Comparison of ENCODE assay signal across 9 cellular contexts in the genomic region with DNA sequence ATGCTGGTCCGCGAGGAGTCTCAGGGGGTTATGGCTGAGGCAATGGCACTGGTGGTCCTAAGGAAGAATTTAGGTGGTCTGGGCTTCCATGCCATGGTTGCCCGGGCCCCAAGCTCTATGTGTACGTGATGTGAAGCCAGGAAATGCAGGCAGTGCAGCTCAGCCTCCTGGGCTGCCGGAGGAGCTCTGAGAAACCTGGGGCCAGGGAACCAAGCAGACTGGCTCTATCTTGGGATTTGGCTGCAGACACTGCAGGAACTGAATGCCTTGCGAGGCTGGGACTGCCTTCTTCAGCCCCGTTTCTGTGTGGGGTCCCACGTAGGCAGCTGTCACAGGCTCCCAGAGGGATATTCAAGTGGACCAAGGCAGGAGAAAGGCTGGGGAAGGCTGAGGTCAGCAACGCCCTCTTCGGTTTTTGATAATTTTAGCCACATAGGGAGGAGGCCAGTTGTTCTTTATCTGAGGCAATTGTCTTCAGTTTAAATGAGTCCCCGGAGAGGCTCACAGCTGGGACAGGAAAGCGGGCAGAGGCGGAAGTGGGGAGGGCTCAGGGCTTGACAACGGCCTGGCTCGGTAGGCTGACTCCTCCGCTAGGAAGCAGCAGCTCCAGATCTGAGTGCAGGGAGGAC.
DNase-seq lines count a peak whose midpoint lies in the region; ATAC-seq and TF ChIP-seq lines count a peak whose summit lies in the region.
"Had no signal": no experiment of that assay in that cellular context is flagged by ENCODE, and none has a peak within 500 bp of the region (broad histone marks: within the 10 kb centered on the region; RNA-seq: fewer than 3 reads in every experiment).

No MANE protein-coding gene starts in this region.

- H3K4me3 Mint-ChIP-seq in activated CD8-positive, alpha-beta memory T cell treated with anti-CD3 and anti-CD28 coated beads, Interleukin-2, amount 10 ng/mL, durations not matched to agents 7 days and 5 days, result no peak overlapping the region
- no peak overlapping the region for H3K4me3 Mint-ChIP-seq in HFFc6

- peak overlapping the region in 3 of 4 donors; percentile 38 to 73 (median 46) for H3K27ac ChIP-seq in esophagus squamous epithelium
- H3K27ac ChIP-seq: SK-N-MC had no signal

- H3K9me3 Mint-ChIP-seq in activated CD8-positive, alpha-beta memory T cell treated with anti-CD3 and anti-CD28 coated beads, Interleukin-2, amount 10 ng/mL, durations not matched to agents 7 days and 5 days (ENCODE audit: low read depth), result no peaks in the 10 kb centered on the region
- no peaks in the 10 kb centered on the region for H3K9me3 Mint-ChIP-seq in HFFc6

- peaks cover 4 to 34% (median 9%) of the 10 kb centered on the region in 3 donors for H3K4me1 ChIP-seq in esophagus squamous epithelium

- TF ChIP-seq CTCF in esophagus squamous epithelium (IDR thresholded peaks at IDR 0.05) (no peak), HFFc6 (IDR thresholded peaks at IDR 0.05) (no peak)

- H3K36me3 ChIP-seq in esophagus squamous epithelium, result no peaks in the 10 kb centered on the region

- H3K27me3 Mint-ChIP-seq in activated CD8-positive, alpha-beta memory T cell treated with anti-CD3 and anti-CD28 coated beads, Interleukin-2, amount 10 ng/mL, durations not matched to agents 7 days and 5 days, result peaks cover 11% of the 10 kb centered on the region
- H3K27me3 Mint-ChIP-seq in HFFc6 (ENCODE audit: insufficient read depth), result peaks cover 26% of the 10 kb centered on the region

- peak; percentile 45 for ATAC-seq in activated CD8-positive, alpha-beta memory T cell treated with anti-CD3 and anti-CD28 coated beads, Interleukin-2, amount 10 ng/mL, durations not matched to agents 7 days and 5 days
- ATAC-seq in HG03354 (IDR thresholded peaks at IDR 0.05; ENCODE audit: poor library complexity, severe bottlenecking, unreplicated experiment), result peak; percentile 69

- DNase-seq in activated CD8-positive, alpha-beta memory T cell treated with anti-CD3 and anti-CD28 coated beads, Interleukin-2, amount 10 ng/mL, durations not matched to agents 7 days and 5 days, result no peak
- no peak for DNase-seq in activated CD8-positive, alpha-beta memory T cell treated with anti-CD3 and anti-CD28 coated beads for 24 hours
- DNase-seq in esophagus squamous epithelium (lab: John Stamatoyannopoulos, UW) (no peak), putamen (ENCODE audit: low spot score) (peak; percentile 61), occipital lobe (lab: John Stamatoyannopoulos, UW) (no peak), HFFc6 (no peak), NCI-H446 (lab: John Stamatoyannopoulos, UW) (no peak)

- no peaks in the 10 kb centered on the region for H3K27me3 ChIP-seq in esophagus squamous epithelium

- 65 to 66% methylated on average over 15 to 16 of the region's 16 CpGs for WGBS in esophagus squamous epithelium, 2 donors

- peak overlapping the region; percentile 12 for H3K27ac Mint-ChIP-seq in activated CD8-positive, alpha-beta memory T cell treated with anti-CD3 and anti-CD28 coated beads, Interleukin-2, amount 10 ng/mL, durations not matched to agents 7 days and 5 days
- no peak overlapping the region for H3K27ac Mint-ChIP-seq in HFFc6

- peaks cover 2% of the 10 kb centered on the region for H3K4me1 Mint-ChIP-seq in activated CD8-positive, alpha-beta memory T cell treated with anti-CD3 and anti-CD28 coated beads, Interleukin-2, amount 10 ng/mL, durations not matched to agents 7 days and 5 days
- H3K4me1 Mint-ChIP-seq in HFFc6 (ENCODE audit: low read depth), result peaks cover 12% of the 10 kb centered on the region; the same call in 1 of the 2 replicates

- no peak overlapping the region for H3K4me3 ChIP-seq in esophagus squamous epithelium
- H3K4me3 ChIP-seq: SK-N-MC had no signal

- H3K36me3 Mint-ChIP-seq in activated CD8-positive, alpha-beta memory T cell treated with anti-CD3 and anti-CD28 coated beads, Interleukin-2, amount 10 ng/mL, durations not matched to agents 7 days and 5 days, result no peaks in the 10 kb centered on the region
- no peaks in the 10 kb centered on the region for H3K36me3 Mint-ChIP-seq in HFFc6 (ENCODE audit: low read depth)

- CTCF ChIA-PET in activated CD8-positive, alpha-beta memory T cell treated with anti-CD3 and anti-CD28 coated beads, Interleukin-2, amount 10 ng/mL, durations not matched to agents 7 days and 5 days (lab: Charles Lee), result interaction anchor here (1.1 kb wide), 1 partner anchor 9 kb away, joined by 3 read pairs; no protein-coding TSS in a partner anchor

- no peak for TF ChIP-seq POLR2A in esophagus squamous epithelium (IDR thresholded peaks at IDR 0.05)

- H3K9me3 ChIP-seq in esophagus squamous epithelium, result no peaks in the 10 kb centered on the region

- intact Hi-C loops in esophagus squamous epithelium (cut with DNase I), result no loop called here
